8 cellular contexts compared by ENCODE assay signal in genomic region chr6:78867020-78867369, GRCh38. TPM values are rescaled to one million over a fixed set of nuclear protein-coding genes. Genes with fewer than 3 reads are reported as not detected.
DNase-seq lines count a peak whose midpoint lies in the region; ATAC-seq lines count a peak whose summit lies in the region.

No MANE protein-coding gene starts in this region.

- 1% methylated on average over 13 of the region's 13 CpGs for WGBS in right cardiac atrium

- no peaks in the 10 kb centered on the region for H3K9me3 Mint-ChIP-seq in activated CD4-positive, alpha-beta T cell treated with anti-CD3 and anti-CD28 coated beads, Interleukin-2, amount 10 ng/mL, durations not matched to agents 7 days and 5 days
- H3K9me3 Mint-ChIP-seq in activated CD4-positive, alpha-beta memory T cell treated with anti-CD3 and anti-CD28 coated beads for 36 hours = no peaks in the 10 kb centered on the region

- peaks cover 3% of the 10 kb centered on the region for H3K36me3 Mint-ChIP-seq in activated CD4-positive, alpha-beta T cell treated with anti-CD3 and anti-CD28 coated beads, Interleukin-2, amount 10 ng/mL, durations not matched to agents 7 days and 5 days (ENCODE audit: low read depth)
- H3K36me3 Mint-ChIP-seq in activated CD4-positive, alpha-beta memory T cell treated with anti-CD3 and anti-CD28 coated beads for 36 hours = peaks cover 2% of the 10 kb centered on the region

- POLR2A ChIA-PET in activated CD4-positive, alpha-beta T cell treated with anti-CD3 and anti-CD28 coated beads, Interleukin-2, amount 10 ng/mL, durations not matched to agents 7 days and 5 days (lab: Charles Lee) = no interaction called here
- POLR2A ChIA-PET in activated CD4-positive, alpha-beta memory T cell treated with anti-CD3 and anti-CD28 coated beads for 36 hours (lab: Charles Lee) = interaction anchor here (1.0 kb wide), 1 partner anchor 209 kb away, joined by 3 read pairs; no protein-coding TSS in a partner anchor

- peaks cover 3% of the 10 kb centered on the region for H3K4me1 ChIP-seq in right cardiac atrium (ENCODE audit: control insufficient read depth, insufficient read depth, low read length)

- no peaks in the 10 kb centered on the region for H3K27me3 Mint-ChIP-seq in activated CD4-positive, alpha-beta T cell treated with anti-CD3 and anti-CD28 coated beads, Interleukin-2, amount 10 ng/mL, durations not matched to agents 7 days and 5 days
- H3K27me3 Mint-ChIP-seq in activated CD4-positive, alpha-beta memory T cell treated with anti-CD3 and anti-CD28 coated beads for 36 hours = no peaks in the 10 kb centered on the region

- no peaks in the 10 kb centered on the region for H3K27me3 ChIP-seq in right cardiac atrium (ENCODE audit: control insufficient read depth, insufficient read depth)

- peak; percentile 39 for ATAC-seq in HG03045 (IDR thresholded peaks at IDR 0.05; ENCODE audit: unreplicated experiment)
- peak; percentile 62 to 64 for ATAC-seq in right cardiac atrium

- peak overlapping the region; percentile 89 for H3K4me3 Mint-ChIP-seq in activated CD4-positive, alpha-beta T cell treated with anti-CD3 and anti-CD28 coated beads, Interleukin-2, amount 10 ng/mL, durations not matched to agents 7 days and 5 days
- peak overlapping the region; percentile 97 for H3K4me3 Mint-ChIP-seq in activated CD4-positive, alpha-beta memory T cell treated with anti-CD3 and anti-CD28 coated beads for 36 hours

- H3K4me1 Mint-ChIP-seq in activated CD4-positive, alpha-beta T cell treated with anti-CD3 and anti-CD28 coated beads, Interleukin-2, amount 10 ng/mL, durations not matched to agents 7 days and 5 days = peaks cover 26% of the 10 kb centered on the region
- peaks cover 21% of the 10 kb centered on the region for H3K4me1 Mint-ChIP-seq in activated CD4-positive, alpha-beta memory T cell treated with anti-CD3 and anti-CD28 coated beads for 36 hours (ENCODE audit: low read depth)

- intact Hi-C loops in activated CD4-positive, alpha-beta memory T cell treated with anti-CD3 and anti-CD28 coated beads for 36 hours (cut with micrococcal nuclease) = loop anchor here (1.0 to 5.0 kb wide), 3 partner anchors 211 to 670 kb away; partner anchors contain the start of genes HMGN3, LCA5 and PHIP
- intact Hi-C loops in right cardiac atrium (cut with DNase I) (no loop called here), posterior cingulate gyrus (cut with DNase I) (no loop called here)

- no peaks in the 10 kb centered on the region for H3K9me3 ChIP-seq in right cardiac atrium (ENCODE audit: control insufficient read depth, low read length)

- peak overlapping the region; percentile 95 for H3K27ac Mint-ChIP-seq in activated CD4-positive, alpha-beta T cell treated with anti-CD3 and anti-CD28 coated beads, Interleukin-2, amount 10 ng/mL, durations not matched to agents 7 days and 5 days
- H3K27ac Mint-ChIP-seq in activated CD4-positive, alpha-beta memory T cell treated with anti-CD3 and anti-CD28 coated beads for 36 hours = peak overlapping the region; percentile 86

- no peak overlapping the region for H3K27ac ChIP-seq in right cardiac atrium (ENCODE audit: low read length)

- peak overlapping the region; percentile 96 for H3K4me3 ChIP-seq in right cardiac atrium (ENCODE audit: low read length)

- CTCF ChIA-PET in activated CD4-positive, alpha-beta T cell treated with anti-CD3 and anti-CD28 coated beads, Interleukin-2, amount 10 ng/mL, durations not matched to agents 7 days and 5 days (lab: Charles Lee) = interaction anchor here (1.6 kb wide), 1 partner anchor 14 kb away, joined by 4 read pairs; no protein-coding TSS in a partner anchor
- CTCF ChIA-PET in activated CD4-positive, alpha-beta memory T cell treated with anti-CD3 and anti-CD28 coated beads for 36 hours (lab: Charles Lee) = interaction anchor here (1.3 kb wide), 1 partner anchor 14 kb away, joined by 3 read pairs; no protein-coding TSS in a partner anchor

- DNase-seq in activated CD4-positive, alpha-beta T cell treated with anti-CD3 and anti-CD28 coated beads, Interleukin-2, amount 10 ng/mL, durations not matched to agents 7 days and 5 days = no peak
- DNase-seq in activated CD4-positive, alpha-beta T cell treated with anti-CD3 and anti-CD28 coated beads, Interleukin-2, amount 50 U/mL, for 4 hours = no peak
- no peak for DNase-seq in activated CD4-positive, alpha-beta memory T cell treated with anti-CD3 and anti-CD28 coated beads for 36 hours
- DNase-seq in right cardiac atrium (no peak), glomerular visceral epithelial cell (ENCODE audit: extremely low spot score) (no peak), posterior cingulate gyrus (no peak)
- DNase-seq in stimulated activated CD8-positive, alpha-beta memory T cell treated with anti-CD3 and anti-CD28 coated beads, Interleukin-7, amount 100 ng/mL, for 24 hours (ENCODE audit: low read depth) = peak; percentile 3

RNA-seq across cellular contexts. Expression of gene IRAK1BP1, which starts 0.4 kb away (rescaled TPM):
- total RNA-seq in activated CD4-positive, alpha-beta T cell treated with anti-CD3 and anti-CD28 coated beads, Interleukin-2, amount 10 ng/mL, durations not matched to agents 7 days and 5 days = 1 to 10 TPM; 2.7 to 2.8 TPM
- total RNA-seq in activated CD4-positive, alpha-beta memory T cell treated with anti-CD3 and anti-CD28 coated beads for 36 hours = 1 to 10 TPM; 2.1 to 2.4 TPM
- 1 to 10 TPM; 3.6 to 6.2 (median 5.1) TPM for total RNA-seq in right cardiac atrium
- polyA plus RNA-seq in right cardiac atrium = 3.0 TPM
